Comparison of ENCODE assay signal across 8 cellular contexts in the genomic region with DNA sequence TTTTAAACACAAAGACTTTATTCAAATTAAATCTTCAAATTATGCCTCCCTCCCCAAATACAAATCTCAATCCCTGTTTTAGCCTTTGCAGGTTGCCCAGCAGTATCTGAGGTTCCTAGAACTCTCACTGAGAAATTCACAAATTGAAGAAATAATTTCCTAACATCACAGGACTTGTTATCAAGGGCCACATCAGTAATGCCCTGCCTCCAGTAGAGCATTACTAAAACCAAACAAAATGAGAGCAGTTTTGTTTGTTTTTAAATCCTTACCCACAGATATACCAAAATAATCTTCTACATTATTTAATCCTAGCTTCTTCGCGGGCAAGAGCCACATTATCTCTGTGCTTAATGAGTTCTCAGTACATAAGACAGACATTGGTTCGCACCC.
"Had no signal": no experiment of that assay in that cellular context is flagged by ENCODE, and none has a peak within 500 bp of the region (broad histone marks: within the 10 kb centered on the region; RNA-seq: fewer than 3 reads in every experiment).

No MANE protein-coding gene starts in this region.

- H3K27me3 ChIP-seq: cardiac muscle cell, upper lobe of right lung had no signal

- ATAC-seq: activated CD4-positive, CD25-positive, alpha-beta regulatory T cell treated with anti-CD3 and anti-CD28 coated beads, Interleukin-2, amount 50 U/mL, for 24 hours; sciatic nerve had no signal

- H3K4me3 Mint-ChIP-seq: stimulated activated naive CD8-positive, alpha-beta T cell treated with anti-CD3 and anti-CD28 coated beads, Interleukin-15, Interleukin-2, amounts not matched to agents 100 ng/mL and 50 ng/mL, for 24 hours; T-helper 2 cell treated with Interferon-gamma antibody and Interleukin-4, amounts not matched to agents 5 μg/mL and 100 μg/mL, for 36 hours had no signal

- H3K9me3 Mint-ChIP-seq: stimulated activated naive CD8-positive, alpha-beta T cell treated with anti-CD3 and anti-CD28 coated beads, Interleukin-15, Interleukin-2, amounts not matched to agents 100 ng/mL and 50 ng/mL, for 24 hours had no signal

- H3K36me3 ChIP-seq: cardiac muscle cell, upper lobe of right lung had no signal

- H3K27me3 Mint-ChIP-seq: stimulated activated naive CD8-positive, alpha-beta T cell treated with anti-CD3 and anti-CD28 coated beads, Interleukin-15, Interleukin-2, amounts not matched to agents 100 ng/mL and 50 ng/mL, for 24 hours had no signal

- DNase-seq: activated naive CD4-positive, alpha-beta T cell treated with Interleukin-2 at 50 U/mL for 16 hours; hippocampal formation; upper lobe of right lung had no signal

- H3K4me3 ChIP-seq: cardiac muscle cell, upper lobe of right lung had no signal

- H3K9me3 ChIP-seq: upper lobe of right lung had no signal

- H3K27ac ChIP-seq: cardiac muscle cell, upper lobe of right lung had no signal

- H3K27ac Mint-ChIP-seq: stimulated activated naive CD8-positive, alpha-beta T cell treated with anti-CD3 and anti-CD28 coated beads, Interleukin-15, Interleukin-2, amounts not matched to agents 100 ng/mL and 50 ng/mL, for 24 hours; T-helper 2 cell treated with Interferon-gamma antibody and Interleukin-4, amounts not matched to agents 5 μg/mL and 100 μg/mL, for 36 hours had no signal
